23 cellular contexts compared by ENCODE assay signal in genomic region chr14:48973136-48973535, GRCh38.
DNase-seq lines count a peak whose midpoint lies in the region; TF ChIP-seq lines count a peak whose summit lies in the region.
"Had no signal": no experiment of that assay in that cellular context is flagged by ENCODE, and none has a peak within 500 bp of the region (broad histone marks: within the 10 kb centered on the region; RNA-seq: fewer than 3 reads in every experiment).

No MANE protein-coding gene starts in this region.

- H4K20me1 ChIP-seq in GM23248 (ENCODE audit: insufficient read depth): no peaks in the 10 kb centered on the region
- H4K20me1 ChIP-seq in smooth muscle cell (ENCODE audit: low read depth): no peaks in the 10 kb centered on the region

- H3K9me2 ChIP-seq in GM23248 (ENCODE audit: insufficient read depth): no peaks in the 10 kb centered on the region

- H3K36me3 ChIP-seq in GM23248 (ENCODE audit: low read depth) (no peaks in the 10 kb centered on the region), smooth muscle cell (ENCODE audit: low read depth) (no peaks in the 10 kb centered on the region)
- H3K36me3 ChIP-seq: esophagus squamous epithelium, gastroesophageal sphincter, Peyer's patch, SJCRH30 had no signal

- H3K4me1 ChIP-seq in GM23248 (ENCODE audit: insufficient read depth): peaks cover 5% of the 10 kb centered on the region; the same call in 1 of the 2 replicates
- peaks cover 36% of the 10 kb centered on the region for H3K4me1 ChIP-seq in smooth muscle cell (ENCODE audit: low read depth)
- H3K4me1 ChIP-seq: esophagus squamous epithelium, gastroesophageal sphincter, Peyer's patch had no signal

- H3K9me3 ChIP-seq in GM23248 (ENCODE audit: low read depth) (no peaks in the 10 kb centered on the region), smooth muscle cell (replicated peaks; ENCODE audit: low read depth) (no peaks in the 10 kb centered on the region)
- H3K9me3 ChIP-seq: esophagus squamous epithelium, gastroesophageal sphincter, Peyer's patch, SJCRH30 had no signal

- H3F3A ChIP-seq in GM23248 (ENCODE audit: insufficient read depth) (no peaks in the 10 kb centered on the region), smooth muscle cell (ENCODE audit: low read depth) (peaks cover 32% of the 10 kb centered on the region)

- TF ChIP-seq CTCF in smooth muscle cell (IDR thresholded peaks at IDR 0.05; ENCODE audit: borderline replicate concordance, insufficient read depth, poor library complexity, severe bottlenecking): no peak

- H2AFZ ChIP-seq in GM23248 (no peak overlapping the region), smooth muscle cell (ENCODE audit: low read depth) (no peak overlapping the region)

- H3K79me2 ChIP-seq in GM23248 (ENCODE audit: insufficient read depth) (no peaks in the 10 kb centered on the region), smooth muscle cell (ENCODE audit: low read depth) (no peaks in the 10 kb centered on the region)

- H3K4me3 ChIP-seq in GM23248 (no peak overlapping the region), smooth muscle cell (no peak overlapping the region)
- H3K4me3 ChIP-seq: esophagus squamous epithelium, gastroesophageal sphincter, Peyer's patch, SJCRH30 had no signal

- DNase-seq in GM23248 (peak; percentile 16), amniotic epithelial cell (ENCODE audit: low read depth) (peak; percentile 78), iris pigment epithelial cell (ENCODE audit: low read depth) (peak; percentile 59), smooth muscle cell (lab: John Stamatoyannopoulos, UW; ENCODE audit: unreplicated experiment) (no peak), UCSD-AML1 (lab: John Stamatoyannopoulos, UW; ENCODE audit: unreplicated experiment) (no peak), amniotic stem cell (lab: John Stamatoyannopoulos, UW) (no peak), NCI-H1417 treated with DMSO at 0.1 percent for 48 hours (lab: John Stamatoyannopoulos, UW) (no peak)
- DNase-seq: activated CD4-positive, alpha-beta memory T cell treated with anti-CD3 and anti-CD28 coated beads, Interleukin-2, amount 10 ng/mL, durations not matched to agents 7 days and 5 days; activated CD8-positive, alpha-beta memory T cell treated with anti-CD3 and anti-CD28 coated beads, Interleukin-2, amount 50 U/mL, for 48 hours; anterior cingulate cortex; CD4-positive, CD25-positive, alpha-beta regulatory T cell; esophagus squamous epithelium; hypothalamus; left ventricle myocardium superior; midbrain; naive thymus-derived CD4-positive, alpha-beta T cell; NCI-H2029 treated with DMSO at 0.1 percent for 48 hours; occipital lobe; Peyer's patch; stimulated activated CD4-positive, alpha-beta T cell treated with anti-CD3 and anti-CD28 coated beads, Interleukin-1b, Interleukin-23, amount 100 ng/mL, for 48 hours; T-helper 1 cell had no signal

- H3K4me2 ChIP-seq in GM23248 (ENCODE audit: unreplicated experiment) (no peak overlapping the region), smooth muscle cell (peak overlapping the region; percentile 73)

- H3K9ac ChIP-seq in GM23248 (no peak overlapping the region), smooth muscle cell (ENCODE audit: low read depth) (no peak overlapping the region)

- H3K27me3 ChIP-seq in GM23248 (replicated peaks; ENCODE audit: insufficient read depth) (no peaks in the 10 kb centered on the region), smooth muscle cell (ENCODE audit: low read depth) (no peaks in the 10 kb centered on the region)
- H3K27me3 ChIP-seq: esophagus squamous epithelium, gastroesophageal sphincter, Peyer's patch, SJCRH30 had no signal

- H3K27ac ChIP-seq in GM23248: no peak overlapping the region
- H3K27ac ChIP-seq in smooth muscle cell (ENCODE audit: low read depth): peak overlapping the region; percentile 89
- H3K27ac ChIP-seq: esophagus squamous epithelium, gastroesophageal sphincter, Peyer's patch, SJCRH30 had no signal

- in situ Hi-C loops in GM23248 (cut with MboI): no loop called here

Comparison
In these comparisons a context has a peak if more than half of its experiments do, and no peak if none do; other contexts are left out.
1. DNase-seq: peak in GM23248 (single experiment), amniotic epithelial cell (single experiment) and iris pigment epithelial cell (single experiment); none in smooth muscle cell (single experiment), UCSD-AML1 (single experiment), amniotic stem cell (single experiment) and NCI-H1417 treated with DMSO at 0.1 percent for 48 hours (single experiment).